Comparison of ENCODE assay signal across 10 cellular contexts in the genomic region with DNA sequence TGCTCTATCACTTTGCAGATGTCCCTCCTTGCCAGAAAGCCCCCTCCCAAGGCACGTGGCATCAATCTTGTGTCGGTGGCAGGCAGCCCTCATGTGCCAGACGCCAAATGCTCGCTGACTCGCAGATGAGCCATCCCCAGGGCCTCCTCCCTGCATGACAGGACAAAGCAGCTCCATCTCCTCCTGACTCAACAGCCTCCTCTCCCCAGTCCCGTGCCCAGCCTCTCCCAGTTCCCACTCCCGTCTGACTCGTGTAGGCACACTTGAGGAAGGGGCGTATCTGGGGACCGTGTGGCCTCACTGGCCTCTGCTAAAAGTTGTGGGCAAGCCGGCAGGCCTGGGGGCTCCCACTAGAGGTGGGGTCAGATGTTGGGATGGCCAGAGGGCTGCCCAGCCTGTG.
DNase-seq lines count a peak whose midpoint lies in the region.
"Had no signal": no experiment of that assay in that cellular context is flagged by ENCODE, and none has a peak within 500 bp of the region (broad histone marks: within the 10 kb centered on the region; RNA-seq: fewer than 3 reads in every experiment).

No MANE protein-coding gene starts in this region.

- H3K4me2 ChIP-seq in neuronal stem cell (ENCODE audit: insufficient read depth, low read length, poor library complexity, severe bottlenecking) = no peak overlapping the region

- H3K4me3 ChIP-seq in neuronal stem cell (ENCODE audit: low read length in 2 of 2) = no peak overlapping the region

- peak overlapping the region; percentile 67 for H3K23ac ChIP-seq in neuronal stem cell (ENCODE audit: low read depth, low read length, poor library complexity)

- peak overlapping the region; percentile 16 for H3K18ac ChIP-seq in neuronal stem cell (ENCODE audit: low read length)

- H3K27ac ChIP-seq in epithelial cell of prostate (peak overlapping the region; percentile 67), neuronal stem cell (replicated peaks; ENCODE audit: low read length) (no peak overlapping the region)

- H3K27me3 ChIP-seq in neuronal stem cell (ENCODE audit: control insufficient read depth in 3 of 3, insufficient read depth in 3 of 3, low read depth in 1 of 3, low read length in 3 of 3) = no peaks in the 10 kb centered on the region

- H4K8ac ChIP-seq in neuronal stem cell (ENCODE audit: low read depth, low read length) = no peak overlapping the region

- no peak overlapping the region for H3K4ac ChIP-seq in neuronal stem cell (ENCODE audit: low read length)

- peaks cover 2% of the 10 kb centered on the region for H3K79me1 ChIP-seq in neuronal stem cell (ENCODE audit: low read depth, low read length)

- no peak overlapping the region for H3K14ac ChIP-seq in neuronal stem cell (ENCODE audit: low read length)

- DNase-seq in EH (ENCODE audit: low read depth) (peak; percentile 91), NCI-H226 (peak; percentile 76), epithelial cell of prostate (ENCODE audit: low read depth, low spot score) (peak; percentile 67), neuronal stem cell (ENCODE audit: low spot score) (no peak), NCI-H1436 treated with DMSO at 0.1 percent for 48 hours (lab: John Stamatoyannopoulos, UW) (no peak), D341Med (ENCODE audit: low spot score) (no peak), NCI-H82 treated with DMSO at 0.1 percent for 48 hours (lab: John Stamatoyannopoulos, UW; ENCODE audit: unreplicated experiment) (no peak), OCI-M1 (lab: John Stamatoyannopoulos, UW) (no peak)
- DNase-seq: activated naive CD4-positive, alpha-beta T cell; NCI-H69 had no signal

- no peak overlapping the region for H2AFZ ChIP-seq in neuronal stem cell (ENCODE audit: low read length)

- H2BK12ac ChIP-seq in neuronal stem cell (ENCODE audit: low read length) = no peak overlapping the region

- H2AK5ac ChIP-seq in neuronal stem cell (ENCODE audit: low read depth, low read length) = no peak overlapping the region

- no peak overlapping the region for H2BK120ac ChIP-seq in neuronal stem cell (ENCODE audit: low read depth, low read length)

- H3K9ac ChIP-seq in neuronal stem cell (ENCODE audit: low read depth, low read length, poor library complexity) = no peak overlapping the region

- H2BK5ac ChIP-seq in neuronal stem cell (ENCODE audit: low read length) = no peak overlapping the region

- peaks cover 0 to 2% of the 10 kb centered on the region in 2 donors for H3K4me1 ChIP-seq in neuronal stem cell (ENCODE audit: control insufficient read depth in 2 of 2, insufficient read depth in 1 of 2, low read depth in 1 of 2, low read length in 2 of 2)

- H4K91ac ChIP-seq in neuronal stem cell (ENCODE audit: low read depth, low read length, poor library complexity) = no peak overlapping the region

- H3K9me3 ChIP-seq in neuronal stem cell (replicated peaks in 1 of 2; ENCODE audit: control insufficient read depth in 2 of 2, insufficient read depth in 1 of 2, low read depth in 1 of 2, low read length in 2 of 2) = no peaks in the 10 kb centered on the region

- no CpG with 5 or more reads among the region's 11 CpGs for WGBS in neuronal stem cell (ENCODE audit: extremely low coverage in 2 of 2, insufficient read length in 2 of 2, insufficient replicate concordance in 1 of 2), 2 donors

- peaks cover 43 to 88% of the 10 kb centered on the region in 2 donors for H3K36me3 ChIP-seq in neuronal stem cell (replicated peaks in 1 of 2; ENCODE audit: control insufficient read depth in 2 of 2, insufficient read depth in 2 of 2, low read length in 2 of 2)

- no peak overlapping the region for H2BK15ac ChIP-seq in neuronal stem cell (ENCODE audit: low read length)

Comparison
In these comparisons a context has a peak if more than half of its experiments do, and no peak if none do; other contexts are left out.
1. DNase-seq: peak in EH (single experiment), NCI-H226 (single experiment) and epithelial cell of prostate (single experiment); none in neuronal stem cell (single experiment), NCI-H1436 treated with DMSO at 0.1 percent for 48 hours (single experiment), D341Med (single experiment), NCI-H82 treated with DMSO at 0.1 percent for 48 hours (single experiment) and OCI-M1 (single experiment).